Comparison of ENCODE assay signal across 11 cellular contexts in the genomic region with DNA sequence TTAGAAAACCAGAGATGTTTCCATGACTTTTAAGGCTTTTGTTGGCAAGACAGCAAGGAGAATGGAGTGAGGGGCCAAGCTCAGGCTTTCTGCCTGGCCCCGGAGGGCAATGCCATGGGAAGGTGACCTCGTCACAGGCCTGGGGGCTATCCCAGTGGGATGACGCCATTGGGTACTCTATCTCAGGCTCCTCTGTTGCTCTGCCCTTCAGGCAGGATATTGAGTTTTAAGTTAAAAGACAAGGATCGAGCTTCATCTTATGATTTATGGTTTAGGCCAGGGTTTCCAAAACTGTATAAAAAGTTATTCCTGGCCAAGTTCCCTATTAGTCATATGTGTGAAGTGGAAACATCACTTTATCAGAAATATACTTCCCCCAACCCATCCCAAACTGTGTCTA.
DNase-seq lines count a peak whose midpoint lies in the region; ATAC-seq and TF ChIP-seq lines count a peak whose summit lies in the region.
"Had no signal": no experiment of that assay in that cellular context is flagged by ENCODE, and none has a peak within 500 bp of the region (broad histone marks: within the 10 kb centered on the region; RNA-seq: fewer than 3 reads in every experiment).

No MANE protein-coding gene starts in this region.

- H3K27me3 ChIP-seq in muscle layer of duodenum (ENCODE audit: low read depth, low read length): no peaks in the 10 kb centered on the region
- H3K27me3 ChIP-seq in tibial nerve: no peaks in the 10 kb centered on the region

- H3K36me3 ChIP-seq in muscle layer of duodenum (ENCODE audit: control insufficient read depth in 1 of 2, insufficient read depth in 2 of 2, low read length in 2 of 2) (no peaks in the 10 kb centered on the region), tibial nerve (no peaks in the 10 kb centered on the region)

- no peaks in the 10 kb centered on the region for H3K36me3 Mint-ChIP-seq in activated T-cell treated with anti-CD3 and anti-CD28 coated beads, Interleukin-2, amount 50 U/mL, for 24 hours (ENCODE audit: low read depth)

- 65 to 83% methylated on average over 4 of the region's 4 CpGs for WGBS in tibial nerve, 2 donors

- peaks cover 60% of the 10 kb centered on the region for H3K4me1 Mint-ChIP-seq in activated T-cell treated with anti-CD3 and anti-CD28 coated beads, Interleukin-2, amount 50 U/mL, for 24 hours (ENCODE audit: low read depth)

- no peak for TF ChIP-seq EP300 in tibial nerve (IDR thresholded peaks at IDR 0.05)

- no peaks in the 10 kb centered on the region for H3K9me3 ChIP-seq in muscle layer of duodenum (ENCODE audit: control insufficient read depth in 1 of 2, low read length in 2 of 2)
- H3K9me3 ChIP-seq in tibial nerve: no peaks in the 10 kb centered on the region
- H3K9me3 ChIP-seq: mucosa of descending colon had no signal

- peak overlapping the region; percentile 80 for H3K27ac Mint-ChIP-seq in activated T-cell treated with anti-CD3 and anti-CD28 coated beads, Interleukin-2, amount 50 U/mL, for 24 hours

- ATAC-seq in HG03520 (IDR thresholded peaks at IDR 0.05; ENCODE audit: unreplicated experiment) (no peak), HG03135 (IDR thresholded peaks at IDR 0.05; ENCODE audit: unreplicated experiment) (no peak)
- ATAC-seq: mucosa of descending colon had no signal

- TF ChIP-seq POLR2A in tibial nerve (IDR thresholded peaks at IDR 0.05): no peak

- peaks cover 24 to 51% of the 10 kb centered on the region in 2 donors for H3K4me1 ChIP-seq in muscle layer of duodenum (ENCODE audit: control insufficient read depth in 1 of 2, insufficient read depth in 2 of 2, low read length in 2 of 2)
- peaks cover 7 to 71% (median 31%) of the 10 kb centered on the region in 4 donors for H3K4me1 ChIP-seq in tibial nerve

- peaks cover 7% of the 10 kb centered on the region for H3K9me3 Mint-ChIP-seq in activated T-cell treated with anti-CD3 and anti-CD28 coated beads, Interleukin-2, amount 50 U/mL, for 24 hours

- H3K27ac ChIP-seq in muscle layer of duodenum (ENCODE audit: low read length) (peak overlapping the region; percentile 79), tibial nerve (peak overlapping the region in 3 of 4 donors; percentile 56 to 73 (median 71))

- no peak for TF ChIP-seq CTCF in cardiac fibroblast (IDR thresholded peaks at IDR 0.05; ENCODE audit: low read depth, low read length)
- TF ChIP-seq CTCF in tibial nerve (IDR thresholded peaks at IDR 0.05): no peak

- no peaks in the 10 kb centered on the region for H3K27me3 Mint-ChIP-seq in activated T-cell treated with anti-CD3 and anti-CD28 coated beads, Interleukin-2, amount 50 U/mL, for 24 hours

- H3K4me3 ChIP-seq in cardiac fibroblast (replicated peaks in 1 of 2; ENCODE audit: low read depth in 2 of 2, low read length in 2 of 2): no peak overlapping the region
- H3K4me3 ChIP-seq in muscle layer of duodenum (ENCODE audit: low read depth in 1 of 2, low read length in 2 of 2): no peak overlapping the region
- H3K4me3 ChIP-seq in tibial nerve: no peak overlapping the region
- H3K4me3 ChIP-seq: mucosa of descending colon had no signal

- DNase-seq in activated T-cell treated with anti-CD3 and anti-CD28 coated beads, Interleukin-2, amount 50 U/mL, for 24 hours: no peak
- DNase-seq in activated T-cell treated with anti-CD3 and anti-CD28 coated beads for 4 hours (no peak), cardiac fibroblast (ENCODE audit: low read depth in 2 of 2) (peak; percentile 52 to 59), tibial nerve (ENCODE audit: low spot score in 2 of 2) (no peak), NCI-H1930 (lab: John Stamatoyannopoulos, UW) (no peak)
- DNase-seq: mucosa of descending colon, NCI-H2081 treated with DMSO at 0.1 percent for 48 hours, T-helper 9 cell had no signal

- H3K4me3 Mint-ChIP-seq in activated T-cell treated with anti-CD3 and anti-CD28 coated beads, Interleukin-2, amount 50 U/mL, for 24 hours: no peak overlapping the region

Comparison
In these comparisons a context has a peak if more than half of its experiments do, and no peak if none do; other contexts are left out.
1. DNase-seq: peak in cardiac fibroblast (2 of 2); none in activated T-cell treated with anti-CD3 and anti-CD28 coated beads, Interleukin-2, amount 50 U/mL, for 24 hours (single experiment), activated T-cell treated with anti-CD3 and anti-CD28 coated beads for 4 hours (single experiment), tibial nerve (0 of 2) and NCI-H1930 (0 of 2).